ENCODE assay signal across 8 cellular contexts in the genomic region with DNA sequence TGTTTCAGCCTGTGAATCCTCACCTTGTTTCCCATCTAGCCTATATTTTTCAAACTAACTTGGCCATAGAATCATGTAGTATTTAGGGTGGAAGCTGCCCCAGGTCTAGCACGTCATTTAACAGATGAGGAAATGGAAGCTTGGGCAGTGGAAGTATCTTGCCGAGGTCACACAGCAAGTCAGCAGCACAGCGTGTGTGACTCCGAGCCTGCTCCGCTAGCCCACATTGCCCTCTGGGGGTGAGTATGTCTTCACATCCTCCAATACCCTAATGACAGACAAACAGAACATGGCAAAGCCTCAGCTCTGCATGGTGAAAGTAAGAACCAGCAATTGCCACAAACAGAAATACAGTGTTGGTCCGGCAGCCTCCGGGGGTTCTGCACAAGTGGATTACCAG. TPM values are rescaled to one million over a fixed set of nuclear protein-coding genes. Genes with fewer than 3 reads are reported as not detected.
DNase-seq lines count a peak whose midpoint lies in the region; ATAC-seq and TF ChIP-seq lines count a peak whose summit lies in the region.

No MANE protein-coding gene starts in this region.

- CTCF ChIA-PET in activated CD4-positive, alpha-beta T cell treated with anti-CD3 and anti-CD28 coated beads for 36 hours (lab: Charles Lee), result interaction anchor here (1.3 to 5.9 kb wide), 14 partner anchors 9 to 430 kb away, joined by 3 to 49 read pairs (median 6); a partner anchor contains a TSS

- no peaks in the 10 kb centered on the region for H3K36me3 Mint-ChIP-seq in activated CD4-positive, alpha-beta T cell treated with anti-CD3 and anti-CD28 coated beads for 36 hours (ENCODE audit: low read depth)

- peak; percentile 42 for TF ChIP-seq CTCF in GM13976 (IDR thresholded peaks at IDR 0.05; ENCODE audit: borderline replicate concordance, control extremely low read depth, extremely low read depth, insufficient read depth, missing control alignments)

- H3K4me3 Mint-ChIP-seq in activated CD4-positive, alpha-beta T cell treated with anti-CD3 and anti-CD28 coated beads for 36 hours, result no peak overlapping the region

- ATAC-seq in activated CD4-positive, alpha-beta T cell treated with anti-CD3 and anti-CD28 coated beads for 36 hours, result peak; percentile 22
- ATAC-seq in esophagus mucosa, result peak; percentile 61
- ATAC-seq in HG03039 (IDR thresholded peaks at IDR 0.05; ENCODE audit: unreplicated experiment), result no peak

- POLR2A ChIA-PET in activated CD4-positive, alpha-beta T cell treated with anti-CD3 and anti-CD28 coated beads for 36 hours (lab: Charles Lee), result interaction anchor here (0.7 to 2.7 kb wide), 5 partner anchors 9 to 387 kb away, joined by 3 to 16 read pairs (median 8); no protein-coding TSS in a partner anchor

- H3K27me3 Mint-ChIP-seq in activated CD4-positive, alpha-beta T cell treated with anti-CD3 and anti-CD28 coated beads for 36 hours, result peaks cover 47% of the 10 kb centered on the region

- intact Hi-C loops in activated CD4-positive, alpha-beta T cell treated with anti-CD3 and anti-CD28 coated beads for 36 hours (cut with DNase I, micrococcal nuclease), result loop anchor here in 1 of 2 experiments (2.0 kb wide), 1 partner anchor 278 kb away; no protein-coding TSS in a partner anchor
- intact Hi-C loops in posterior cingulate gyrus (cut with DNase I), result no loop called here

- H3K9me3 Mint-ChIP-seq in activated CD4-positive, alpha-beta T cell treated with anti-CD3 and anti-CD28 coated beads for 36 hours (ENCODE audit: low read depth), result no peaks in the 10 kb centered on the region

- peak; percentile 54 for DNase-seq in GM13976 (ENCODE audit: low spot score)
- peak; percentile 29 for DNase-seq in KG1 (lab: John Stamatoyannopoulos, UW)
- DNase-seq in activated CD4-positive, alpha-beta T cell treated with anti-CD3 and anti-CD28 coated beads for 36 hours, result peak; percentile 65
- peak in 6 of 10 donors; percentile 18 to 90 (median 35) for DNase-seq in posterior cingulate gyrus
- DNase-seq in mesenteric fat pad (ENCODE audit: low spot score), result no peak
- DNase-seq in GOT3 (lab: John Stamatoyannopoulos, UW), result no peak

- H3K4me1 Mint-ChIP-seq in activated CD4-positive, alpha-beta T cell treated with anti-CD3 and anti-CD28 coated beads for 36 hours, result peaks cover 36% of the 10 kb centered on the region

- peak overlapping the region; percentile 32 for H3K27ac Mint-ChIP-seq in activated CD4-positive, alpha-beta T cell treated with anti-CD3 and anti-CD28 coated beads for 36 hours

- in situ Hi-C loops in GM13976 (cut with MboI; ENCODE audit: low sequenced_read_pairs, unreplicated experiment), result loop anchor here (10.0 kb wide), 1 partner anchor 94 kb away; no protein-coding TSS in a partner anchor

RNA-seq across cellular contexts. Expression of a gene that starts 2.2 kb away (rescaled TPM):
- under 1 TPM; 0.14 to 0.25 TPM for total RNA-seq in activated CD4-positive, alpha-beta T cell treated with anti-CD3 and anti-CD28 coated beads for 36 hours
- total RNA-seq in esophagus mucosa, result 0.28 TPM
- 1.7 TPM for total RNA-seq in mesenteric fat pad

RNA-seq across cellular contexts. Expression of a gene that starts 14.7 kb away (rescaled TPM):
- total RNA-seq in activated CD4-positive, alpha-beta T cell treated with anti-CD3 and anti-CD28 coated beads for 36 hours, result under 1 TPM in 1 of 2 experiments, not detected in 1; 0.09 TPM
- 0.48 TPM for total RNA-seq in esophagus mucosa
- total RNA-seq in mesenteric fat pad, result 3.3 TPM

RNA-seq across cellular contexts. Expression of a gene that starts 38.5 kb away (rescaled TPM):
- 1 to 10 TPM; 1.0 to 1.3 TPM for total RNA-seq in activated CD4-positive, alpha-beta T cell treated with anti-CD3 and anti-CD28 coated beads for 36 hours
- 0.24 TPM for total RNA-seq in esophagus mucosa
- 8.8 TPM for total RNA-seq in mesenteric fat pad

Comparison
In these comparisons a context has a peak if more than half of its experiments do, and no peak if none do; other contexts are left out.
1. DNase-seq: peak in GM13976 (single experiment), KG1 (single experiment), activated CD4-positive, alpha-beta T cell treated with anti-CD3 and anti-CD28 coated beads for 36 hours (single experiment) and posterior cingulate gyrus (6 of 10); none in mesenteric fat pad (single experiment) and GOT3 (single experiment).